Comparison of ENCODE assay signal across 1 cellular context in the genomic region with DNA sequence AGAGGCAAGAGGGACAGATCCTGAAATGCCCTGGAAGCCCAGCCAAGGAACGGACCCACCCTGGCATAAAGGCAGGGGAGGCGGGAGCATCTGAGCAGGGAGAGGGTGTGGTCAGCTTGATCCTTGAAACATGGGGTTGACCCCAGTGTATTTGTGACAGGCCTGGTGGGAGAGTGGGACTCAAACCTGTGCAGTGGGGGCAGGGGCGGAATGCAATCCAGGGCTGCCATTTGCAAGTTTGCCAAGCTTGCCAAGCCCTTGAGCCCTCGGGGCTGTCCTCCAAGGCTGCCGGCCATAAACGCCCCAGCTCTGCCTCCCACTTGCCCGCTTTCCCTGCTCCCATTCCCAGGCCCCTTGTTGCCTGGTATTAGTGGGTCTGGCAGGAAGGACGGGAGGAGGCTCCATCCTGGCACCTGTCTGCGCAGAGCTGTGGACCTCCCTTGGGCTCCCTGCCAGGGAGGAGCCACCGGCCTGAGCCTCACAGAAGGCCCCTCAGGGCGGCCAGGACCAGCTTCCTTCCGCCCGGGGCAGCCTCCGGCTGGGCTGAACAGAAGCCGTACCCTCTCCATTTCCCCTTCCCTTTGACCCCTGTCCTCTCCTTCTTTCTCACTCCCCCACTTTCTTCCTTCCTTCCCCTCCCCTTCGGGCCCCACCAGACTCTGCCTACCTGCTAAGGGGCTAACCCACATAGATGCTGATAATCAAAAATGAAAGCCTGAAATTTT.
TF ChIP-seq lines count a peak whose summit lies in the region.

No MANE protein-coding gene starts in this region.

TF ChIP-seq in H1, 55 proteins besides CTCF, POLR2A, EP300 and RAD21:
- TF ChIP-seq TBP (IDR thresholded peaks at IDR 0.05; ENCODE audit: low read depth, low read length), result no peak
- TF ChIP-seq YY1 (IDR thresholded peaks at IDR 0.05; ENCODE audit: low read depth, low read length), result no peak
- no peak for TF ChIP-seq PHF8 (conservative IDR thresholded peaks at IDR 0.05; ENCODE audit: low read depth, low read length)
- no peak for TF ChIP-seq KDM4A (IDR thresholded peaks at IDR 0.05; ENCODE audit: low read depth, low read length, severe bottlenecking)
- no peak for TF ChIP-seq ASH2L (IDR thresholded peaks at IDR 0.05; ENCODE audit: low read length)
- no peak for TF ChIP-seq HDAC2 (IDR thresholded peaks at IDR 0.05; ENCODE audit: borderline replicate concordance in 1 of 2, low read depth in 2 of 2, low read length in 2 of 2)
- TF ChIP-seq SP2 (IDR thresholded peaks at IDR 0.05; ENCODE audit: low read length), result no peak
- no peak for TF ChIP-seq TEAD4 (IDR thresholded peaks at IDR 0.05; ENCODE audit: low read depth, low read length)
- TF ChIP-seq NRF1 (IDR thresholded peaks at IDR 0.05; ENCODE audit: low read depth, low read length), result no peak
- TF ChIP-seq, protein P1, sequence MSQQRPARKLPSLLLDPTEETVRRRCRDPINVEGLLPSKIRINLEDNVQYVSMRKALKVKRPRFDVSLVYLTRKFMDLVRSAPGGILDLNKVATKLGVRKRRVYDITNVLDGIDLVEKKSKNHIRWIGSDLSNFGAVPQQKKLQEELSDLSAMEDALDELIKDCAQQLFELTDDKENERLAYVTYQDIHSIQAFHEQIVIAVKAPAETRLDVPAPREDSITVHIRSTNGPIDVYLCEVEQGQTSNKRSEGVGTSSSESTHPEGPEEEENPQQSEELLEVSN (IDR thresholded peaks at IDR 0.05), result no peak
- TF ChIP-seq SAP30 (IDR thresholded peaks at IDR 0.05; ENCODE audit: insufficient read depth, insufficient replicate concordance, low read length), result no peak
TF ChIP-seq in H1: peak in this region for 0.
